In the genomic region with DNA sequence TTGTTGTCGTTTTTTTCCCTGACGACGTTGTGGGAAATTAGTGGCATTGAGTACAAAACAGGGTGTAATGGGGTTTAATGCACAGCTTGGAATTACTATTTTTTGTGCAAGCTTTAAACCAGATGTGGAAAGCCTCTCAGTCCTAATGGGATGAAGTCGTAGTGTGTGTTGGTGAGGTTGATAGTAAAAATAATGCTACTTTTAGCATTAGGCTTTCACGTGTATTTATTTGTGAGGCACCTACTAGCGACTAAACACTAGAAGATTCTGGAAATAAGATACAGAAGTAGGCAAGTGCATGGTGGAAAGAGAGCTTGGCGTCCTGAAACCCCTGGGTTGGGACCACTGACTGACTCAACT, we compare ENCODE assay signal across 8 cellular contexts.
DNase-seq lines count a peak whose midpoint lies in the region; ATAC-seq and TF ChIP-seq lines count a peak whose summit lies in the region.

No MANE protein-coding gene starts in this region.

- H3K9ac ChIP-seq in rectal smooth muscle tissue (ENCODE audit: low read length) = peak overlapping the region; percentile 58

- peaks cover 5% of the 10 kb centered on the region for H3K36me3 Mint-ChIP-seq in T-helper 1 cell treated with Interleukin-12 subunit alpha and Interleukin-12 subunit beta and Interleukin-4 antibody, amounts not matched to agents 30 μg/mL and 1 μg/mL, for 36 hours (ENCODE audit: low read depth)

- DNase-seq in foreskin fibroblast (no peak), NCI-H446 (lab: John Stamatoyannopoulos, UW) (no peak)
- no peak for DNase-seq in central memory CD4-positive, alpha-beta T cell

- H3K4me3 Mint-ChIP-seq in T-helper 1 cell treated with Interleukin-12 subunit alpha and Interleukin-12 subunit beta and Interleukin-4 antibody, amounts not matched to agents 30 μg/mL and 1 μg/mL, for 36 hours = peak overlapping the region; percentile 92

- H3K36me3 ChIP-seq in rectal smooth muscle tissue (ENCODE audit: control insufficient read depth, insufficient read depth, low read length) = no peaks in the 10 kb centered on the region

- ATAC-seq in GM18498 (IDR thresholded peaks at IDR 0.05; ENCODE audit: unreplicated experiment) (peak; percentile 3), HG03097 (IDR thresholded peaks at IDR 0.05; ENCODE audit: low FRiP score, unreplicated experiment) (no peak), HG02870 (IDR thresholded peaks at IDR 0.05; ENCODE audit: unreplicated experiment) (no peak)

- peaks cover 28% of the 10 kb centered on the region for H3K4me1 Mint-ChIP-seq in T-helper 1 cell treated with Interleukin-12 subunit alpha and Interleukin-12 subunit beta and Interleukin-4 antibody, amounts not matched to agents 30 μg/mL and 1 μg/mL, for 36 hours (ENCODE audit: low read depth)

- H3K4me3 ChIP-seq in foreskin fibroblast (ENCODE audit: low read depth in 1 of 2, low read length in 2 of 2) (peak overlapping the region; percentile 74 to 99), rectal smooth muscle tissue (ENCODE audit: low read length) (peak overlapping the region; percentile 92)

- peak overlapping the region; percentile 92 for H3K27ac Mint-ChIP-seq in T-helper 1 cell treated with Interleukin-12 subunit alpha and Interleukin-12 subunit beta and Interleukin-4 antibody, amounts not matched to agents 30 μg/mL and 1 μg/mL, for 36 hours

- peaks cover 5% of the 10 kb centered on the region for H3K4me1 ChIP-seq in rectal smooth muscle tissue (ENCODE audit: control insufficient read depth, insufficient read depth, low read length)

- no peaks in the 10 kb centered on the region for H3K9me3 Mint-ChIP-seq in T-helper 1 cell treated with Interleukin-12 subunit alpha and Interleukin-12 subunit beta and Interleukin-4 antibody, amounts not matched to agents 30 μg/mL and 1 μg/mL, for 36 hours

- peak overlapping the region; percentile 87 for H3K27ac ChIP-seq in rectal smooth muscle tissue (ENCODE audit: low read depth, low read length)

- H3K27me3 ChIP-seq in rectal smooth muscle tissue (ENCODE audit: control insufficient read depth, insufficient read depth, low read length) = no peaks in the 10 kb centered on the region

- TF ChIP-seq CTCF in foreskin fibroblast (IDR thresholded peaks at IDR 0.05; ENCODE audit: low read depth, low read length) = no peak

- peaks cover 15% of the 10 kb centered on the region for H3K27me3 Mint-ChIP-seq in T-helper 1 cell treated with Interleukin-12 subunit alpha and Interleukin-12 subunit beta and Interleukin-4 antibody, amounts not matched to agents 30 μg/mL and 1 μg/mL, for 36 hours (ENCODE audit: low read depth)
